1 cellular context compared by ENCODE assay signal in the genomic region with DNA sequence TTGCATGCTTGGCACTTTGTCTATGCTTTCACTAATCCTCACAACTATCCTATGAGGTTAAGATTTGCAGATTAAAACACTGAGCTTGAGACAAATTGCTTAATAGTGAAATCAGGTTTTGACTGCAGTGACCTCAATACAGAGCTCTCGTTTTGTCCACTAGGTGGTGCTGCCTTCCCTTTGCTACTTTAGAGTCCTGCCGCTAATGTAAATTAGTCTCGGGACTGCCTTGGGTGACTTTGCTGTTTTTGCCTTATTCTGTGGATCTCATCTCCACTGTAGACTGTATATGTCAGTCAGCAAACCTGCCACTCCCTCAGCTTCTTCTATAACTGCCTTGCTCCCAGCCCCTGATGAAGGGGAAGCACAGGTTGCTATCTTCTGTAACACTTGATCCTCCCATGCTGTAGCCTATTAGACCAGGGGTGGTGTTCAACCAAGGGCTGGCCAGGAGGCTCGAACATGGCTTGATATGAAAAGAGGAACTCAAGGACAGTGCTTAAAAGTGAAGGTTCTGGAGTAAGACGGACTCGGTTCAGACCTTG.
TF ChIP-seq lines count a peak whose summit lies in the region.

No MANE protein-coding gene starts in this region.

TF ChIP-seq in endothelial cell of umbilical vein, 7 proteins besides CTCF, POLR2A, EP300 and RAD21 (continued from another document):
- TF ChIP-seq GATA2 (IDR thresholded peaks at IDR 0.05; ENCODE audit: insufficient read depth, insufficient read length, low read depth, low read length) (no peak), EZH2 (IDR thresholded peaks at IDR 0.05; ENCODE audit: borderline replicate concordance, low read depth, low read length, severe bottlenecking) (no peak), FOS (IDR thresholded peaks at IDR 0.05; ENCODE audit: borderline replicate concordance, insufficient read depth, low read length) (no peak)
